Comparison of ENCODE assay signal across 1 cellular context in genomic region chr3:133576169-133576568, GRCh38.
TF ChIP-seq lines count a peak whose summit lies in the region.

No MANE protein-coding gene starts in this region.

TF ChIP-seq in HCT116, 20 proteins besides CTCF, POLR2A, EP300 and RAD21 (continued from another document):
- TF ChIP-seq REST (IDR thresholded peaks at IDR 0.05; ENCODE audit: low read depth) (no peak), FOSL1 (IDR thresholded peaks at IDR 0.05; ENCODE audit: low read depth) (no peak), CBX3 (IDR thresholded peaks at IDR 0.05; ENCODE audit: low read depth) (no peak), ELF1 (IDR thresholded peaks at IDR 0.05; ENCODE audit: borderline replicate concordance, low read depth) (no peak), POLR2AphosphoS5 (IDR thresholded peaks at IDR 0.05; ENCODE audit: low read depth, low read length) (no peak), SRF (IDR thresholded peaks at IDR 0.05; ENCODE audit: low read depth) (no peak), YY1 (IDR thresholded peaks at IDR 0.05; ENCODE audit: extremely low read depth, insufficient replicate concordance, low read depth, low read length) (no peak), JUND (IDR thresholded peaks at IDR 0.05) (no peak), EGR1 (IDR thresholded peaks at IDR 0.05; ENCODE audit: low read depth) (no peak)
- TF ChIP-seq, protein P1, sequence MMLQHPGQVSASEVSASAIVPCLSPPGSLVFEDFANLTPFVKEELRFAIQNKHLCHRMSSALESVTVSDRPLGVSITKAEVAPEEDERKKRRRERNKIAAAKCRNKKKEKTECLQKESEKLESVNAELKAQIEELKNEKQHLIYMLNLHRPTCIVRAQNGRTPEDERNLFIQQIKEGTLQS (IDR thresholded peaks at IDR 0.05): no peak
- TF ChIP-seq, protein P2, sequence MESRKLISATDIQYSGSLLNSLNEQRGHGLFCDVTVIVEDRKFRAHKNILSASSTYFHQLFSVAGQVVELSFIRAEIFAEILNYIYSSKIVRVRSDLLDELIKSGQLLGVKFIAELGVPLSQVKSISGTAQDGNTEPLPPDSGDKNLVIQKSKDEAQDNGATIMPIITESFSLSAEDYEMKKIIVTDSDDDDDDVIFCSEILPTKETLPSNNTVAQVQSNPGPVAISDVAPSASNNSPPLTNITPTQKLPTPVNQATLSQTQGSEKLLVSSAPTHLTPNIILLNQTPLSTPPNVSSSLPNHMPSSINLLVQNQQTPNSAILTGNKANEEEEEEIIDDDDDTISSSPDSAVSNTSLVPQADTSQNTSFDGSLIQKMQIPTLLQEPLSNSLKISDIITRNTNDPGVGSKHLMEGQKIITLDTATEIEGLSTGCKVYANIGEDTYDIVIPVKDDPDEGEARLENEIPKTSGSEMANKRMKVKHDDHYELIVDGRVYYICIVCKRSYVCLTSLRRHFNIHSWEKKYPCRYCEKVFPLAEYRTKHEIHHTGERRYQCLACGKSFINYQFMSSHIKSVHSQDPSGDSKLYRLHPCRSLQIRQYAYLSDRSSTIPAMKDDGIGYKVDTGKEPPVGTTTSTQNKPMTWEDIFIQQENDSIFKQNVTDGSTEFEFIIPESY (IDR thresholded peaks at IDR 0.05; ENCODE audit: extremely low read depth, insufficient replicate concordance, low read length): no peak
